Comparison of ENCODE assay signal across 3 cellular contexts in the genomic region with DNA sequence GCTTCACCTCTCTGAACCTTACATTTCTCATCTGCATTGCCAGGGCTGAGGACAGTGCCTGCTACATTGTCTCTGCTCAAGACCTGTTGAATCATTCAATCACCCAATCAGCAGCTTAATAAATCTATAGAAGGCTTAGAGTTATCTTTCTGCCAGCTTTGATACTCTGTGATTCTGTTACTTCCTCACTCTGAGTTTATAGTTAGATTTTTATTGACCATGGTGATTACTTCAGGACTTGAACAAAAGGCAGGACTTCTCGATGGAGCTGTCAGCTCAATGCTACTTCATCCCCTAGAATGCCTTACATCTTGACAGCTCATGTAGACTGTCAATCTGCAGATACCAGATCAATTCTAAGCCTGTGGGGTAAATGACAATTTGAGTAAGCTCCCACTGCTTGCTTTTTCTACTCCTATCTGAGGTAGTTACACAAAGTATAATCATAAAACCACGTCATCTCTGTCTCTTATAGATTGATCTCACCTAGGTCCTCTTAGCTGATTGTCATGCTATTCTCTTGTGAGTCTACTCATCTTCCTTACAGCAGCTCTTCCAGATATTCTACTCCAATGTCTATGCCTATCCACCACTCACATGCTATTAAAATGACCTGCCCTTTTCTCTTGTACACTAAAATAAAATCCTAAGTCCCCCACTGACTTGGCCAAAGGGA.
"Had no signal": no experiment of that assay in that cellular context is flagged by ENCODE, and none has a peak within 500 bp of the region (broad histone marks: within the 10 kb centered on the region; RNA-seq: fewer than 3 reads in every experiment).

No MANE protein-coding gene starts in this region.

- ATAC-seq: GM12878 had no signal

- H3K4me3 ChIP-seq: GM12878 had no signal

- DNase-seq: GDM1, GF-D8 had no signal
